In genomic region chr6:26351544-26351953, GRCh38 we compare ENCODE assay signal across 12 cellular contexts. TPM values are rescaled to one million over a fixed set of nuclear protein-coding genes. Genes with fewer than 3 reads are reported as not detected.
A peak's percentile ranks its signal among the peaks of the same experiment; 100 is the strongest.
DNase-seq lines count a peak whose midpoint lies in the region; ATAC-seq lines count a peak whose summit lies in the region.
"Had no signal": no experiment of that assay in that cellular context is flagged by ENCODE, and none has a peak within 500 bp of the region (broad histone marks: within the 10 kb centered on the region; RNA-seq: fewer than 3 reads in every experiment).

No MANE protein-coding gene starts in this region.

- no peak overlapping the region for H3K27ac Mint-ChIP-seq in activated T-helper 17 cell treated with anti-CD3 and anti-CD28 coated beads, Interleukin-2, amount 50 U/mL, for 72 hours

- no peaks in the 10 kb centered on the region for H3K27me3 Mint-ChIP-seq in activated T-helper 17 cell treated with anti-CD3 and anti-CD28 coated beads, Interleukin-2, amount 50 U/mL, for 72 hours

- no peaks in the 10 kb centered on the region for H3K4me1 Mint-ChIP-seq in activated T-helper 17 cell treated with anti-CD3 and anti-CD28 coated beads, Interleukin-2, amount 50 U/mL, for 72 hours

- H3K4me3 Mint-ChIP-seq in activated T-helper 17 cell treated with anti-CD3 and anti-CD28 coated beads, Interleukin-2, amount 50 U/mL, for 72 hours, result no peak overlapping the region

- H3K9me3 Mint-ChIP-seq in activated T-helper 17 cell treated with anti-CD3 and anti-CD28 coated beads, Interleukin-2, amount 50 U/mL, for 72 hours, result no peaks in the 10 kb centered on the region

- in situ Hi-C loops in KBM-7 (cut with MboI; ENCODE audit: low pct_unique_long_range_greater_than_20kb, low sequenced_read_pairs), result no loop called here

- H3K36me3 Mint-ChIP-seq in activated T-helper 17 cell treated with anti-CD3 and anti-CD28 coated beads, Interleukin-2, amount 50 U/mL, for 72 hours (ENCODE audit: low read depth), result no peaks in the 10 kb centered on the region

- DNase-seq in AG08396 (ENCODE audit: low spot score) (peak; percentile 63), KBM-7 (peak; percentile 28), iris pigment epithelial cell (ENCODE audit: low read depth) (peak; percentile 100), hippocampal formation (lab: John Stamatoyannopoulos, UW) (no peak), GM19238 (ENCODE audit: insufficient read length, low spot score) (no peak)
- DNase-seq in stimulated activated naive CD4-positive, alpha-beta T cell treated with Interleukin-2 at 50 U/mL for 16 hours (lab: John Stamatoyannopoulos, UW), result no peak
- no peak for DNase-seq in activated CD8-positive, alpha-beta memory T cell treated with anti-CD3 and anti-CD28 coated beads, Interleukin-2, amount 50 U/mL, for 48 hours
- DNase-seq: activated CD4-positive, alpha-beta T cell treated with anti-CD3 and anti-CD28 coated beads, Interleukin-2, amount 50 U/mL, for 4 hours; Calu3; midbrain; NCI-H69 had no signal

- peak; percentile 66 for ATAC-seq in activated T-helper 17 cell treated with anti-CD3 and anti-CD28 coated beads, Interleukin-2, amount 50 U/mL, for 72 hours (replicated peaks)

RNA-seq across cellular contexts. Expression of gene BTN3A2, which starts 13.4 kb away (rescaled TPM):
- 100 to 1,000 TPM in 1 of 2 donors, 10 to 100 TPM in 1; 70.5 to 134 TPM for total RNA-seq in activated T-helper 17 cell treated with anti-CD3 and anti-CD28 coated beads, Interleukin-2, amount 50 U/mL, for 72 hours

RNA-seq across cellular contexts. Expression of gene BTN2A2, which starts 31.4 kb away (rescaled TPM):
- total RNA-seq in activated T-helper 17 cell treated with anti-CD3 and anti-CD28 coated beads, Interleukin-2, amount 50 U/mL, for 72 hours, result 10 to 100 TPM; 20.7 to 46.3 TPM

RNA-seq across cellular contexts. Expression of gene BTN3A1, which starts 50.5 kb away (rescaled TPM):
- 10 to 100 TPM; 35.1 to 70.0 TPM for total RNA-seq in activated T-helper 17 cell treated with anti-CD3 and anti-CD28 coated beads, Interleukin-2, amount 50 U/mL, for 72 hours

Comparison
In these comparisons a context has a peak if more than half of its experiments do, and no peak if none do; other contexts are left out.
1. DNase-seq: peak in AG08396 (single experiment), KBM-7 (single experiment) and iris pigment epithelial cell (single experiment); none in hippocampal formation (0 of 2), stimulated activated naive CD4-positive, alpha-beta T cell treated with Interleukin-2 at 50 U/mL for 16 hours (single experiment), GM19238 (single experiment) and activated CD8-positive, alpha-beta memory T cell treated with anti-CD3 and anti-CD28 coated beads, Interleukin-2, amount 50 U/mL, for 48 hours (single experiment).